10 cellular contexts compared by ENCODE assay signal in genomic region chr5:176743136-176743827, GRCh38.
DNase-seq lines count a peak whose midpoint lies in the region; FAIRE-seq and TF ChIP-seq lines count a peak whose summit lies in the region.
"Had no signal": no experiment of that assay in that cellular context is flagged by ENCODE, and none has a peak within 500 bp of the region (broad histone marks: within the 10 kb centered on the region; RNA-seq: fewer than 3 reads in every experiment).

No MANE protein-coding gene starts in this region.

- H3K9me3 Mint-ChIP-seq in nephron = no peaks in the 10 kb centered on the region

- H3K4me3 Mint-ChIP-seq in nephron = peak overlapping the region; percentile 66 to 77 (median 75)

- DNase-seq in COR-L47 (lab: John Stamatoyannopoulos, UW) (peak; percentile 74), NCI-H146 treated with DMSO at 0.1 percent for 48 hours (lab: John Stamatoyannopoulos, UW; ENCODE audit: unreplicated experiment) (peak; percentile 7), ecto neural progenitor cell (ENCODE audit: low spot score) (peak; percentile 68), ACHN (no peak), NCI-H1930 (lab: John Stamatoyannopoulos, UW) (no peak), frontal cortex (ENCODE audit: low spot score in 2 of 2) (no peak)
- DNase-seq in stimulated activated CD4-positive, alpha-beta T cell treated with anti-CD3 and anti-CD28 coated beads, Interleukin-15, amount 100 ng/mL, for 24 hours = no peak
- DNase-seq: central memory CD4-positive, alpha-beta T cell; Karpas-422 had no signal

- peaks cover 43% of the 10 kb centered on the region for H3K4me1 Mint-ChIP-seq in nephron

- H3K36me3 Mint-ChIP-seq in nephron (ENCODE audit: low read depth) = no peaks in the 10 kb centered on the region

- in situ Hi-C loops in ACHN (cut with HindIII; ENCODE audit: low pct_ligation_motif_present, low pct_unique_long_range_greater_than_20kb, low sequenced_read_pairs) = no loop called here

- no peak overlapping the region for H3K27ac Mint-ChIP-seq in nephron

- TF ChIP-seq CTCF in nephron (IDR thresholded peaks at IDR 0.05; ENCODE audit: unreplicated experiment in 3 of 3) = no peak

- no peak for FAIRE-seq in frontal cortex (lab: Jason Lieb, UNC)

- peaks cover 79% of the 10 kb centered on the region for H3K27me3 Mint-ChIP-seq in nephron (ENCODE audit: low read depth)

Comparison
In these comparisons a context has a peak if more than half of its experiments do, and no peak if none do; other contexts are left out.
1. DNase-seq: peak in COR-L47 (single experiment), NCI-H146 treated with DMSO at 0.1 percent for 48 hours (single experiment) and ecto neural progenitor cell (single experiment); none in ACHN (single experiment), stimulated activated CD4-positive, alpha-beta T cell treated with anti-CD3 and anti-CD28 coated beads, Interleukin-15, amount 100 ng/mL, for 24 hours (single experiment), NCI-H1930 (0 of 2) and frontal cortex (0 of 2).